Comparison of ENCODE assay signal across 17 cellular contexts in genomic region chr16:78292726-78293380, GRCh38.
DNase-seq lines count a peak whose midpoint lies in the region; ATAC-seq and TF ChIP-seq lines count a peak whose summit lies in the region.
"Had no signal": no experiment of that assay in that cellular context is flagged by ENCODE, and none has a peak within 500 bp of the region (broad histone marks: within the 10 kb centered on the region; RNA-seq: fewer than 3 reads in every experiment).

No MANE protein-coding gene starts in this region.

- H3K4me3 ChIP-seq in HEK293 (ENCODE audit: low read depth, low read length) = no peak overlapping the region
- no peak overlapping the region for H3K4me3 ChIP-seq in breast epithelium
- H3K4me3 ChIP-seq in liver (ENCODE audit: low read depth in 1 of 3, low read length in 3 of 3) = no peak overlapping the region
- no peak overlapping the region for H3K4me3 ChIP-seq in esophagus squamous epithelium
- H3K4me3 ChIP-seq: adrenal gland had no signal

- no peaks in the 10 kb centered on the region for H3K27me3 ChIP-seq in breast epithelium
- H3K27me3 ChIP-seq in liver (ENCODE audit: control insufficient read depth in 4 of 4, insufficient read depth in 4 of 4, low read length in 3 of 4) = no peaks in the 10 kb centered on the region
- H3K27me3 ChIP-seq in esophagus squamous epithelium = no peaks in the 10 kb centered on the region
- H3K27me3 ChIP-seq: adrenal gland had no signal

- H3K27ac ChIP-seq in HEK293 (ENCODE audit: extremely low read depth, low read depth, low read length) (no peak overlapping the region), breast epithelium (peak overlapping the region; percentile 65 to 69), liver (ENCODE audit: low read depth in 1 of 2, low read length in 2 of 2) (peak overlapping the region; percentile 72 to 81), esophagus squamous epithelium (peak overlapping the region in 1 of 4 donors; percentile 26)
- H3K27ac ChIP-seq: adrenal gland had no signal

- TF ChIP-seq CTCF in HEK293 (tag by site-specific recombination; IDR thresholded peaks at IDR 0.05) (no peak), breast epithelium (IDR thresholded peaks at IDR 0.05) (no peak), liver (IDR thresholded peaks at IDR 0.05; ENCODE audit: low read depth, low read length, missing input control) (no peak), esophagus squamous epithelium (IDR thresholded peaks at IDR 0.05) (no peak)

- CTCF ChIA-PET in HEK293 (lab: Yijun Ruan, JAX) = no interaction called here

- POLR2A ChIA-PET in HEK293 (lab: Yijun Ruan, JAX) = no interaction called here
- POLR2A ChIA-PET in naive thymus-derived CD8-positive, alpha-beta T cell (lab: Charles Lee) = no interaction called here

- H3K9me3 ChIP-seq in HEK293 (ENCODE audit: control insufficient read depth, insufficient read depth, low read depth, low read length) = no peaks in the 10 kb centered on the region
- H3K9me3 ChIP-seq in breast epithelium = no peaks in the 10 kb centered on the region
- no peaks in the 10 kb centered on the region for H3K9me3 ChIP-seq in liver (ENCODE audit: control insufficient read depth in 4 of 4, low read length in 3 of 4)
- no peaks in the 10 kb centered on the region for H3K9me3 ChIP-seq in esophagus squamous epithelium
- H3K9me3 ChIP-seq: adrenal gland, SK-N-SH had no signal

- peaks cover 0 to 9% (median 0%) of the 10 kb centered on the region in 4 donors for H3K4me1 Mint-ChIP-seq in naive thymus-derived CD8-positive, alpha-beta T cell

- peaks cover 30% of the 10 kb centered on the region for H3K4me1 ChIP-seq in HEK293 (ENCODE audit: control insufficient read depth, insufficient read depth, low read length)
- H3K4me1 ChIP-seq in breast epithelium = peaks cover 0 to 7% of the 10 kb centered on the region in 2 donors
- H3K4me1 ChIP-seq in liver (ENCODE audit: control insufficient read depth in 4 of 4, insufficient read depth in 4 of 4, low read length in 3 of 4) = peaks cover 0 to 25% (median 20%) of the 10 kb centered on the region in 4 donors
- peaks cover 9 to 34% (median 11%) of the 10 kb centered on the region in 3 donors for H3K4me1 ChIP-seq in esophagus squamous epithelium
- H3K4me1 ChIP-seq: adrenal gland had no signal

- 57% methylated on average over 2 of the region's 2 CpGs for WGBS in liver
- 59 to 63% methylated on average over 2 of the region's 2 CpGs for WGBS in esophagus squamous epithelium, 2 donors

- peaks cover 0 to 18% (median 13%) of the 10 kb centered on the region in 3 donors for H3K36me3 Mint-ChIP-seq in naive thymus-derived CD8-positive, alpha-beta T cell

- TF ChIP-seq RAD21 in liver (IDR thresholded peaks at IDR 0.05) = peak; percentile 48 to 50

- H3K9me3 Mint-ChIP-seq in naive thymus-derived CD8-positive, alpha-beta T cell = peaks cover 0 to 28% (median 8%) of the 10 kb centered on the region in 9 donors

- H3K4me3 Mint-ChIP-seq in naive thymus-derived CD8-positive, alpha-beta T cell = no peak overlapping the region

- no peaks in the 10 kb centered on the region for H3K36me3 ChIP-seq in HEK293 (ENCODE audit: control insufficient read depth in 2 of 2, insufficient read depth in 1 of 2, low read length in 2 of 2)
- no peaks in the 10 kb centered on the region for H3K36me3 ChIP-seq in breast epithelium
- H3K36me3 ChIP-seq in liver (ENCODE audit: control insufficient read depth in 4 of 4, insufficient read depth in 3 of 4, low read depth in 1 of 4, low read length in 3 of 4) = no peaks in the 10 kb centered on the region
- H3K36me3 ChIP-seq in esophagus squamous epithelium = no peaks in the 10 kb centered on the region
- H3K36me3 ChIP-seq: adrenal gland had no signal

- ATAC-seq in sciatic nerve = peak; percentile 56
- no peak for ATAC-seq in naive thymus-derived CD8-positive, alpha-beta T cell

- DNase-seq in breast epithelium (ENCODE audit: low spot score in 2 of 2) = peak in 1 of 2 donors; percentile 35
- no peak for DNase-seq in sciatic nerve (ENCODE audit: low spot score)
- no peak for DNase-seq in stimulated activated naive CD4-positive, alpha-beta T cell treated with Interleukin-2 at 50 U/mL for 16 hours (lab: John Stamatoyannopoulos, UW)
- DNase-seq in naive thymus-derived CD8-positive, alpha-beta T cell = no peak
- DNase-seq in esophagus squamous epithelium (lab: John Stamatoyannopoulos, UW) = no peak
- DNase-seq: activated CD4-positive, alpha-beta T cell treated with anti-CD3 and anti-CD28 coated beads for 4 hours; activated effector memory CD4-positive, alpha-beta T cell treated with anti-CD3 and anti-CD28 coated beads, Interleukin-2, amount 50 U/mL, for 16 hours; adrenal gland; central memory CD4-positive, alpha-beta T cell; DMS 273 treated with DMSO at 0.1 percent for 48 hours; head of caudate nucleus; NCI-H1417 treated with DMSO at 0.1 percent for 48 hours; NCI-H2171 treated with DMSO at 0.1 percent for 48 hours; occipital lobe; SK-N-SH had no signal

- H3K27ac Mint-ChIP-seq in naive thymus-derived CD8-positive, alpha-beta T cell = no peak overlapping the region

- peak overlapping the region in 1 of 2 donors; percentile 57 for H3K9ac ChIP-seq in liver (ENCODE audit: low read depth in 1 of 2, low read length in 2 of 2)
- H3K9ac ChIP-seq: SK-N-SH had no signal

- no peaks in the 10 kb centered on the region for H3K27me3 Mint-ChIP-seq in naive thymus-derived CD8-positive, alpha-beta T cell

- TF ChIP-seq POLR2A in breast epithelium (IDR thresholded peaks at IDR 0.05) (no peak), esophagus squamous epithelium (IDR thresholded peaks at IDR 0.05) (no peak)

- intact Hi-C loops in breast epithelium (cut with DNase I; ENCODE audit: low total_unique reads) (no loop called here), sciatic nerve (cut with DNase I) (no loop called here), esophagus squamous epithelium (cut with DNase I) (no loop called here)

TF ChIP-seq in HEK293, 187 proteins besides CTCF, POLR2A, EP300 and RAD21:
- TF ChIP-seq ZNF335 (tag by site-specific recombination; conservative IDR thresholded peaks at IDR 0.05) (peak; percentile 64), ZNF670 (tag by site-specific recombination; IDR thresholded peaks at IDR 0.05; ENCODE audit: low read depth) (no peak)

TF ChIP-seq in liver, 16 proteins besides CTCF, POLR2A, EP300 and RAD21 (continues in another document):
- TF ChIP-seq TAF1 (conservative IDR thresholded peaks at IDR 0.05) (no peak), JUND (IDR thresholded peaks at IDR 0.05) (peak; percentile 62 to 70), NR2F2 (IDR thresholded peaks at IDR 0.05) (no peak), FOXA1 (IDR thresholded peaks at IDR 0.05) (peak; percentile 19), HNF4G (IDR thresholded peaks at IDR 0.05) (peak; percentile 33), RXRA (IDR thresholded peaks at IDR 0.05) (peak; percentile 66 to 73), HNF4A (conservative IDR thresholded peaks at IDR 0.05) (peak; percentile 81), SP1 (IDR thresholded peaks at IDR 0.05) (peak; percentile 86), FOXA2 (IDR thresholded peaks at IDR 0.05) (peak; percentile 76), GABPA (IDR thresholded peaks at IDR 0.05 in 1 of 2, conservative IDR thresholded peaks at IDR 0.05 in 1 of 2) (no peak), YY1 (IDR thresholded peaks at IDR 0.05) (peak; percentile 93)
- TF ChIP-seq, protein P1, sequence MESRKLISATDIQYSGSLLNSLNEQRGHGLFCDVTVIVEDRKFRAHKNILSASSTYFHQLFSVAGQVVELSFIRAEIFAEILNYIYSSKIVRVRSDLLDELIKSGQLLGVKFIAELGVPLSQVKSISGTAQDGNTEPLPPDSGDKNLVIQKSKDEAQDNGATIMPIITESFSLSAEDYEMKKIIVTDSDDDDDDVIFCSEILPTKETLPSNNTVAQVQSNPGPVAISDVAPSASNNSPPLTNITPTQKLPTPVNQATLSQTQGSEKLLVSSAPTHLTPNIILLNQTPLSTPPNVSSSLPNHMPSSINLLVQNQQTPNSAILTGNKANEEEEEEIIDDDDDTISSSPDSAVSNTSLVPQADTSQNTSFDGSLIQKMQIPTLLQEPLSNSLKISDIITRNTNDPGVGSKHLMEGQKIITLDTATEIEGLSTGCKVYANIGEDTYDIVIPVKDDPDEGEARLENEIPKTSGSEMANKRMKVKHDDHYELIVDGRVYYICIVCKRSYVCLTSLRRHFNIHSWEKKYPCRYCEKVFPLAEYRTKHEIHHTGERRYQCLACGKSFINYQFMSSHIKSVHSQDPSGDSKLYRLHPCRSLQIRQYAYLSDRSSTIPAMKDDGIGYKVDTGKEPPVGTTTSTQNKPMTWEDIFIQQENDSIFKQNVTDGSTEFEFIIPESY (IDR thresholded peaks at IDR 0.05) = peak; percentile 19
- TF ChIP-seq, protein P2, sequence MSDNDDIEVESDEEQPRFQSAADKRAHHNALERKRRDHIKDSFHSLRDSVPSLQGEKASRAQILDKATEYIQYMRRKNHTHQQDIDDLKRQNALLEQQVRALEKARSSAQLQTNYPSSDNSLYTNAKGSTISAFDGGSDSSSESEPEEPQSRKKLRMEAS (IDR thresholded peaks at IDR 0.05) = peak; percentile 30
- TF ChIP-seq, protein P3, sequence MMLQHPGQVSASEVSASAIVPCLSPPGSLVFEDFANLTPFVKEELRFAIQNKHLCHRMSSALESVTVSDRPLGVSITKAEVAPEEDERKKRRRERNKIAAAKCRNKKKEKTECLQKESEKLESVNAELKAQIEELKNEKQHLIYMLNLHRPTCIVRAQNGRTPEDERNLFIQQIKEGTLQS (IDR thresholded peaks at IDR 0.05) = no peak
